22 cellular contexts compared by ENCODE assay signal in the genomic region with DNA sequence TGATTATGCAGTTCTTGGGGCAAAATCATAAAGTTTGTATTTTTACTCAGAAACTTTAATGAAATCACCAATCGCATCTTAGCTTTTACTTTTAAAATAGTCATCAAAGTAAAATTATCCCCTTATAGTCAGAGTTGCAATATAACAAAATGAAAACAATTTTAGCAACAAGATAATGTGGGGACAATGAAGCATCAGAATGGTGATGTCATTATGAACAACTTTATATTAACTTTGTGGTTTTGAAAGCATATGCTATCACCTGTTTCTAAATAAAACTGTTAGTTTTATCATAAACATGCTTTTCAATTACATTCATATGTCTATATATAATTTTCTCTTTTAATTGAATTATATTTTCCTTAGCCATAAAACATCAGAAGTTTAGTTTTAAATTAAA.
"Had no signal": no experiment of that assay in that cellular context is flagged by ENCODE, and none has a peak within 500 bp of the region (broad histone marks: within the 10 kb centered on the region; RNA-seq: fewer than 3 reads in every experiment).

No MANE protein-coding gene starts in this region.

- H3K27ac ChIP-seq: coronary artery, dorsolateral prefrontal cortex, esophagus muscularis mucosa, foreskin keratinocyte, gastrocnemius medialis, heart right ventricle, left lung, lower lobe of right lung had no signal

- H3K4me3 ChIP-seq: coronary artery, dorsolateral prefrontal cortex, esophagus muscularis mucosa, gastrocnemius medialis, heart right ventricle, left lung, lower lobe of right lung, mucosa of descending colon had no signal

- H3K4me1 ChIP-seq: esophagus muscularis mucosa, foreskin keratinocyte, gastrocnemius medialis, heart right ventricle, left lung, lower lobe of right lung had no signal

- DNase-seq: dermis blood vessel endothelial cell; dorsolateral prefrontal cortex; effector CD4-positive, alpha-beta T cell; effector memory CD4-positive, alpha-beta T cell; foreskin keratinocyte; gastrocnemius medialis; glutamatergic neuron; head of caudate nucleus; heart right ventricle; hippocampal formation; immature natural killer cell; islet precursor cell; left cardiac atrium; left lung; left ventricle myocardium superior; lower lobe of right lung; mesenchymal stem cell; mucosa of descending colon had no signal

- H3K36me3 ChIP-seq: esophagus muscularis mucosa, gastrocnemius medialis, heart right ventricle, left lung, lower lobe of right lung had no signal

- FAIRE-seq: colon, endothelial cell of umbilical vein had no signal

- H3K9me3 ChIP-seq: esophagus muscularis mucosa, gastrocnemius medialis, left lung, lower lobe of right lung had no signal
